ENCODE assay signal across 10 cellular contexts in the genomic region with DNA sequence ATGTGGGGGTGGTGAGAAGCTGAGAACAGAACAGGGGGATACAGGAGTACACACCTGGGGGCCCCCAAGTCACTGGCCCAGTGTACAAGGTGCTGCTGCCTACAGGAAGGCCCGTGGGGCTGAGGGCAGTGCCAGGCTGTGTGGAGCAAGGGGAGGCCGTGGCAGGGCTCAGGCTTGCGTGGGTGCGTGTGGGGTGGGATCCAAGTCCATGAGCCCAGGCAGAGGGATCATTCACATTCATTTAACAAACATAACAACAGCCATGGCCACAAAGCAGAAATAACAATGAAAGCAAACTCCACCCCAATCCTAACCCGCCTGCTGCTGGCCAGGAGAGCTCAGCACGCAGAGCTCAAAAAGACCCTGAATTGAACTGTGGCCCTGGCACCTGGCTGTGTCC. TPM values are rescaled to one million over a fixed set of nuclear protein-coding genes. Genes with fewer than 3 reads are reported as not detected.
DNase-seq lines count a peak whose midpoint lies in the region; TF ChIP-seq lines count a peak whose summit lies in the region.
"Had no signal": no experiment of that assay in that cellular context is flagged by ENCODE, and none has a peak within 500 bp of the region (broad histone marks: within the 10 kb centered on the region; RNA-seq: fewer than 3 reads in every experiment).

No MANE protein-coding gene starts in this region.

- H2AFZ ChIP-seq in neuronal stem cell (ENCODE audit: low read length): peak overlapping the region; percentile 33

- no peaks in the 10 kb centered on the region for H3K36me3 ChIP-seq in colonic mucosa
- no peaks in the 10 kb centered on the region for H3K36me3 ChIP-seq in neuronal stem cell (replicated peaks in 1 of 2; ENCODE audit: control insufficient read depth in 2 of 2, insufficient read depth in 2 of 2, low read length in 2 of 2)

- DNase-seq in stimulated activated CD4-positive, alpha-beta T cell treated with anti-CD3 and anti-CD28 coated beads, Interleukin-4, amount 100 ng/mL, for 1 hour: peak; percentile 14
- no peak for DNase-seq in stimulated activated CD4-positive, alpha-beta T cell treated with anti-CD3 and anti-CD28 coated beads, Interleukin-2, amount 100 ng/mL, for 24 hours
- DNase-seq in colonic mucosa: no peak
- DNase-seq in neuronal stem cell (ENCODE audit: low spot score): no peak
- no peak for DNase-seq in NCI-H1417 (lab: John Stamatoyannopoulos, UW)
- no peak for DNase-seq in NCI-H146 treated with DMSO at 0.1 percent for 48 hours (lab: John Stamatoyannopoulos, UW; ENCODE audit: unreplicated experiment)
- no peak for DNase-seq in stimulated activated naive CD4-positive, alpha-beta T cell treated with Interleukin-2 at 50 U/mL for 16 hours (lab: John Stamatoyannopoulos, UW)
- DNase-seq in NCI-H1694 (lab: John Stamatoyannopoulos, UW): no peak

- no peak overlapping the region for H3K4ac ChIP-seq in neuronal stem cell (ENCODE audit: low read length)

- no peaks in the 10 kb centered on the region for H3K79me1 ChIP-seq in neuronal stem cell (ENCODE audit: low read depth, low read length)

- intact Hi-C loops in colonic mucosa (cut with DNase I): loop anchor here (5.0 kb wide), 1 partner anchor 156 kb away; no protein-coding TSS in a partner anchor

- no peak overlapping the region for H2BK12ac ChIP-seq in neuronal stem cell (ENCODE audit: low read length)

- no peak overlapping the region for H3K14ac ChIP-seq in neuronal stem cell (ENCODE audit: low read length)

- H4K91ac ChIP-seq in neuronal stem cell (ENCODE audit: low read depth, low read length, poor library complexity): no peak overlapping the region

- H3K23ac ChIP-seq in neuronal stem cell (ENCODE audit: low read depth, low read length, poor library complexity): no peak overlapping the region

- no peaks in the 10 kb centered on the region for H3K27me3 ChIP-seq in colonic mucosa
- peaks cover 0 to 15% (median 0%) of the 10 kb centered on the region in 3 experiments for H3K27me3 ChIP-seq in neuronal stem cell (ENCODE audit: control insufficient read depth in 3 of 3, insufficient read depth in 3 of 3, low read depth in 1 of 3, low read length in 3 of 3)

- no peak overlapping the region for H2BK15ac ChIP-seq in neuronal stem cell (ENCODE audit: low read length)

- no peak overlapping the region for H2BK5ac ChIP-seq in neuronal stem cell (ENCODE audit: low read length)

- WGBS in neuronal stem cell (ENCODE audit: extremely low coverage in 2 of 2, insufficient read length in 2 of 2, insufficient replicate concordance in 1 of 2), 2 donors: no CpG with 5 or more reads among the region's 6 CpGs

- no peak overlapping the region for H4K8ac ChIP-seq in neuronal stem cell (ENCODE audit: low read depth, low read length)

- H3K4me1 ChIP-seq in colonic mucosa (no peaks in the 10 kb centered on the region), neuronal stem cell (ENCODE audit: control insufficient read depth in 2 of 2, insufficient read depth in 1 of 2, low read depth in 1 of 2, low read length in 2 of 2) (peaks cover 8 to 17% of the 10 kb centered on the region in 2 donors)

- H3K9ac ChIP-seq in colonic mucosa (ENCODE audit: low read depth in 2 of 2, low read length in 2 of 2) (peak overlapping the region; percentile 33 to 36), neuronal stem cell (ENCODE audit: low read depth, low read length, poor library complexity) (peak overlapping the region; percentile 61)

- TF ChIP-seq CTCF in colonic mucosa (IDR thresholded peaks at IDR 0.05): no peak

- H3K18ac ChIP-seq in neuronal stem cell (ENCODE audit: low read length): peak overlapping the region; percentile 61

- H3K4me3 ChIP-seq in colonic mucosa (no peak overlapping the region), neuronal stem cell (ENCODE audit: low read length in 2 of 2) (peak overlapping the region in 1 of 2 donors; percentile 32)

- peak overlapping the region; percentile 47 for H3K27ac ChIP-seq in colonic mucosa
- no peak overlapping the region for H3K27ac ChIP-seq in neuronal stem cell (replicated peaks; ENCODE audit: low read length)

- H3K9me3 ChIP-seq in colonic mucosa (no peaks in the 10 kb centered on the region), neuronal stem cell (replicated peaks in 1 of 2; ENCODE audit: control insufficient read depth in 2 of 2, insufficient read depth in 1 of 2, low read depth in 1 of 2, low read length in 2 of 2) (no peaks in the 10 kb centered on the region)

- H3K4me2 ChIP-seq in neuronal stem cell (ENCODE audit: insufficient read depth, low read length, poor library complexity, severe bottlenecking): no peak overlapping the region

- no peak overlapping the region for H2BK120ac ChIP-seq in neuronal stem cell (ENCODE audit: low read depth, low read length)

- peak overlapping the region; percentile 86 for H2AK5ac ChIP-seq in neuronal stem cell (ENCODE audit: low read depth, low read length)

RNA-seq across cellular contexts. Expression of a gene that starts 17.1 kb away (rescaled TPM):
- total RNA-seq in colonic mucosa: 1 to 10 TPM in 1 of 2 donors, not detected in 1; 2.3 TPM
- polyA plus RNA-seq in neuronal stem cell (2013, experiment 1 of 2): not detected
- not detected for polyA plus RNA-seq in neuronal stem cell (2013, experiment 2 of 2)
- total RNA-seq: epithelial cell of proximal tubule, M059J had no signal
